Comparison of ENCODE assay signal across 13 cellular contexts in genomic region chr7:100397336-100398081, GRCh38. TPM values are rescaled to one million over a fixed set of nuclear protein-coding genes. Genes with fewer than 3 reads are reported as not detected.
DNase-seq lines count a peak whose midpoint lies in the region; ATAC-seq and TF ChIP-seq lines count a peak whose summit lies in the region.
"Had no signal": no experiment of that assay in that cellular context is flagged by ENCODE, and none has a peak within 500 bp of the region (broad histone marks: within the 10 kb centered on the region; RNA-seq: fewer than 3 reads in every experiment).

No MANE protein-coding gene starts in this region.

- RAD21 ChIA-PET in HCT116 (lab: Charles Lee; ENCODE audit: low non-redundant PET in 1 of 2, low total read pairs in 2 of 2, uncharacterized antibody in 2 of 2, unreplicated experiment in 2 of 2) = no interaction called here

- peak overlapping the region; percentile 14 for H2BK12ac ChIP-seq in neuronal stem cell (ENCODE audit: low read length)

- no peaks in the 10 kb centered on the region for H3K79me2 ChIP-seq in HCT116 (ENCODE audit: insufficient read depth, low read length)

- H4K20me1 ChIP-seq in HCT116 (ENCODE audit: insufficient read depth) = no peaks in the 10 kb centered on the region

- H3K23ac ChIP-seq in neuronal stem cell (ENCODE audit: low read depth, low read length, poor library complexity) = no peak overlapping the region

- no peak overlapping the region for H3K4me3 ChIP-seq in HCT116 (replicated peaks in 1 of 2; ENCODE audit: low read depth in 1 of 2, low read length in 2 of 2)
- no peak overlapping the region for H3K4me3 ChIP-seq in neuronal stem cell (ENCODE audit: low read length in 2 of 2)
- H3K4me3 ChIP-seq: esophagus muscularis mucosa, tibial nerve had no signal

- POLR2A ChIA-PET in activated CD4-positive, alpha-beta T cell treated with anti-CD3 and anti-CD28 coated beads, Interleukin-2, amount 10 ng/mL, durations not matched to agents 7 days and 5 days (lab: Charles Lee) = interaction anchor here (1.2 kb wide), 1 partner anchor 31 kb away, joined by 5 read pairs; the partner anchor contains the start of gene ZCWPW1
- POLR2A ChIA-PET in HCT116 (lab: Charles Lee) = no interaction called here

- H3K27ac ChIP-seq in HCT116 (ENCODE audit: low read depth, low read length) (no peak overlapping the region), neuronal stem cell (replicated peaks; ENCODE audit: low read length) (no peak overlapping the region)
- H3K27ac ChIP-seq: esophagus muscularis mucosa, tibial nerve had no signal

- H3K36me3 ChIP-seq in HCT116 (ENCODE audit: control insufficient read depth in 1 of 2, insufficient read depth in 2 of 2, low read length in 2 of 2) = no peaks in the 10 kb centered on the region
- no peaks in the 10 kb centered on the region for H3K36me3 ChIP-seq in neuronal stem cell (replicated peaks in 1 of 2; ENCODE audit: control insufficient read depth in 2 of 2, insufficient read depth in 2 of 2, low read length in 2 of 2)

- H3K27me3 ChIP-seq in HCT116 (ENCODE audit: insufficient read depth, low read length) (no peaks in the 10 kb centered on the region), neuronal stem cell (ENCODE audit: control insufficient read depth in 3 of 3, insufficient read depth in 3 of 3, low read depth in 1 of 3, low read length in 3 of 3) (peaks cover 0 to 2% (median 0%) of the 10 kb centered on the region in 3 experiments)
- H3K27me3 ChIP-seq: tibial nerve had no signal

- no peak overlapping the region for H3K14ac ChIP-seq in neuronal stem cell (ENCODE audit: low read length)

- ATAC-seq in HCT116 (0 out of 2 replicates have a peak, but pooled peaks have one; percentile 39), HG03521 (IDR thresholded peaks at IDR 0.05; ENCODE audit: unreplicated experiment) (no peak), HG02798 (IDR thresholded peaks at IDR 0.05; ENCODE audit: poor library complexity, unreplicated experiment) (no peak)

- H3K4me2 ChIP-seq in HCT116 (ENCODE audit: low read length) (no peak overlapping the region), neuronal stem cell (ENCODE audit: insufficient read depth, low read length, poor library complexity, severe bottlenecking) (no peak overlapping the region)

- no peak overlapping the region for H3K4me3 Mint-ChIP-seq in activated CD4-positive, alpha-beta T cell treated with anti-CD3 and anti-CD28 coated beads, Interleukin-2, amount 10 ng/mL, durations not matched to agents 7 days and 5 days
- peak overlapping the region; percentile 11 for H3K4me3 Mint-ChIP-seq in activated naive CD8-positive, alpha-beta T cell treated with anti-CD3 and anti-CD28 coated beads for 36 hours

- intact Hi-C loops in HCT116 (cut with micrococcal nuclease) = no loop called here

- no peaks in the 10 kb centered on the region for H3K79me1 ChIP-seq in neuronal stem cell (ENCODE audit: low read depth, low read length)

- no CpG with 5 or more reads among the region's 13 CpGs for WGBS in neuronal stem cell (ENCODE audit: extremely low coverage in 2 of 2, insufficient read length in 2 of 2, insufficient replicate concordance in 1 of 2), 2 donors

- H3K18ac ChIP-seq in neuronal stem cell (ENCODE audit: low read length) = peak overlapping the region; percentile 59

- no peak overlapping the region for H2BK120ac ChIP-seq in neuronal stem cell (ENCODE audit: low read depth, low read length)

- H4K91ac ChIP-seq in neuronal stem cell (ENCODE audit: low read depth, low read length, poor library complexity) = no peak overlapping the region

- TF ChIP-seq CTCF in HCT116 (IDR thresholded peaks at IDR 0.05 in 2 of 3, conservative IDR thresholded peaks at IDR 0.05 in 1 of 3; ENCODE audit: borderline replicate concordance in 1 of 3, insufficient read depth in 1 of 3, low read depth in 2 of 3, low read length in 2 of 3) = peak in 1 of 3 experiments; percentile 17; a peak in 1 of 6 replicates

- peak overlapping the region; percentile 92 for H3K27ac Mint-ChIP-seq in activated CD4-positive, alpha-beta T cell treated with anti-CD3 and anti-CD28 coated beads, Interleukin-2, amount 10 ng/mL, durations not matched to agents 7 days and 5 days
- peak overlapping the region; percentile 73 for H3K27ac Mint-ChIP-seq in activated naive CD8-positive, alpha-beta T cell treated with anti-CD3 and anti-CD28 coated beads for 36 hours

- no peaks in the 10 kb centered on the region for H3K9me3 ChIP-seq in HCT116 (ENCODE audit: control insufficient read depth in 1 of 2, insufficient read depth in 1 of 2, low read depth in 1 of 2, low read length in 2 of 2)
- H3K9me3 ChIP-seq in neuronal stem cell (replicated peaks in 1 of 2; ENCODE audit: control insufficient read depth in 2 of 2, insufficient read depth in 1 of 2, low read depth in 1 of 2, low read length in 2 of 2) = no peaks in the 10 kb centered on the region
- H3K9me3 ChIP-seq: esophagus muscularis mucosa, tibial nerve had no signal

- H3K36me3 Mint-ChIP-seq in activated CD4-positive, alpha-beta T cell treated with anti-CD3 and anti-CD28 coated beads, Interleukin-2, amount 10 ng/mL, durations not matched to agents 7 days and 5 days (ENCODE audit: low read depth) = no peaks in the 10 kb centered on the region
- H3K36me3 Mint-ChIP-seq in activated naive CD8-positive, alpha-beta T cell treated with anti-CD3 and anti-CD28 coated beads for 36 hours = no peaks in the 10 kb centered on the region

- TF ChIP-seq RAD21 in HCT116 (IDR thresholded peaks at IDR 0.05; ENCODE audit: low read depth) = no peak

- CTCF ChIA-PET in activated CD4-positive, alpha-beta T cell treated with anti-CD3 and anti-CD28 coated beads, Interleukin-2, amount 10 ng/mL, durations not matched to agents 7 days and 5 days (lab: Charles Lee) = interaction anchor here (0.6 kb wide), 1 partner anchor 62 kb away, joined by 3 read pairs; no protein-coding TSS in a partner anchor
- CTCF ChIA-PET in HCT116 (lab: Charles Lee) = interaction anchor here (1.6 kb wide), 1 partner anchor 10 kb away, joined by 3 read pairs; no protein-coding TSS in a partner anchor

- H3K9ac ChIP-seq in HCT116 (ENCODE audit: low read length) = no peak overlapping the region
- H3K9ac ChIP-seq in neuronal stem cell (ENCODE audit: low read depth, low read length, poor library complexity) = no peak overlapping the region

- no peak overlapping the region for H4K8ac ChIP-seq in neuronal stem cell (ENCODE audit: low read depth, low read length)

- no peaks in the 10 kb centered on the region for H3K9me3 Mint-ChIP-seq in activated CD4-positive, alpha-beta T cell treated with anti-CD3 and anti-CD28 coated beads, Interleukin-2, amount 10 ng/mL, durations not matched to agents 7 days and 5 days
- H3K9me3 Mint-ChIP-seq in activated naive CD8-positive, alpha-beta T cell treated with anti-CD3 and anti-CD28 coated beads for 36 hours = no peaks in the 10 kb centered on the region

- H2AK5ac ChIP-seq in neuronal stem cell (ENCODE audit: low read depth, low read length) = no peak overlapping the region

- no TSS peak for BruUV-seq in HCT116 (replicated peaks; lab: Mats Ljungman, UMichigan)

- DNase-seq in activated CD4-positive, alpha-beta T cell treated with anti-CD3 and anti-CD28 coated beads, Interleukin-2, amount 10 ng/mL, durations not matched to agents 7 days and 5 days = no peak
- no peak for DNase-seq in activated CD4-positive, alpha-beta T cell treated with anti-CD3 and anti-CD28 coated beads for 1 hour
- no peak for DNase-seq in HCT116 (ENCODE audit: low read depth, low spot score)
- DNase-seq in activated naive CD8-positive, alpha-beta T cell treated with anti-CD3 and anti-CD28 coated beads for 36 hours = no peak
- no peak for DNase-seq in neuronal stem cell (ENCODE audit: low spot score)
- no peak for DNase-seq in cerebellar nuclear complex (lab: John Stamatoyannopoulos, UW)
- DNase-seq: left ventricle myocardium superior, NCI-H1694 treated with DMSO at 0.1 percent for 48 hours, NCI-H69 had no signal

- no peak overlapping the region for H3K4ac ChIP-seq in neuronal stem cell (ENCODE audit: low read length)

- peaks cover 23% of the 10 kb centered on the region for H3K27me3 Mint-ChIP-seq in activated CD4-positive, alpha-beta T cell treated with anti-CD3 and anti-CD28 coated beads, Interleukin-2, amount 10 ng/mL, durations not matched to agents 7 days and 5 days
- peaks cover 9% of the 10 kb centered on the region for H3K27me3 Mint-ChIP-seq in activated naive CD8-positive, alpha-beta T cell treated with anti-CD3 and anti-CD28 coated beads for 36 hours

- no peak overlapping the region for H2BK5ac ChIP-seq in neuronal stem cell (ENCODE audit: low read length)

- H2BK15ac ChIP-seq in neuronal stem cell (ENCODE audit: low read length) = peak overlapping the region; percentile 46

- no peaks in the 10 kb centered on the region for H3K9me2 ChIP-seq in HCT116 (ENCODE audit: insufficient read depth)

- no peak for TF ChIP-seq POLR2A in HCT116 (IDR thresholded peaks at IDR 0.05; ENCODE audit: borderline replicate concordance, extremely low read depth, insufficient read depth, insufficient read length)

- H3K4me1 ChIP-seq in HCT116 (ENCODE audit: control insufficient read depth in 1 of 2, insufficient read depth in 2 of 2, low read length in 2 of 2) = no peaks in the 10 kb centered on the region
- H3K4me1 ChIP-seq in neuronal stem cell (ENCODE audit: control insufficient read depth in 2 of 2, insufficient read depth in 1 of 2, low read depth in 1 of 2, low read length in 2 of 2) = peaks cover 0 to 8% of the 10 kb centered on the region in 2 donors

- H2AFZ ChIP-seq in HCT116 (ENCODE audit: low read depth, low read length, poor library complexity, severe bottlenecking) (no peak overlapping the region), neuronal stem cell (ENCODE audit: low read length) (peak overlapping the region; percentile 87)

- H3K4me1 Mint-ChIP-seq in activated CD4-positive, alpha-beta T cell treated with anti-CD3 and anti-CD28 coated beads, Interleukin-2, amount 10 ng/mL, durations not matched to agents 7 days and 5 days = peaks cover 27% of the 10 kb centered on the region
- H3K4me1 Mint-ChIP-seq in activated naive CD8-positive, alpha-beta T cell treated with anti-CD3 and anti-CD28 coated beads for 36 hours = peaks cover 24% of the 10 kb centered on the region

RNA-seq across cellular contexts. Expression of gene PILRA, which starts 24.2 kb away (rescaled TPM):
- total RNA-seq in activated CD4-positive, alpha-beta T cell treated with anti-CD3 and anti-CD28 coated beads, Interleukin-2, amount 10 ng/mL, durations not matched to agents 7 days and 5 days = 1 to 10 TPM; 1.8 to 2.7 TPM
- 1.8 TPM for total RNA-seq in HCT116 (2021; ENCODE audit: unreplicated experiment)
- 0.17 and 0.94 TPM in 2 replicates for polyA plus RNA-seq in HCT116 (2012)
- total RNA-seq in activated naive CD8-positive, alpha-beta T cell treated with anti-CD3 and anti-CD28 coated beads for 36 hours = under 1 TPM; 0.68 TPM
- 4.9 TPM for polyA plus RNA-seq in neuronal stem cell (2013, experiment 1 of 2)
- polyA plus RNA-seq in neuronal stem cell (2013, experiment 2 of 2) = 5.1 TPM

RNA-seq across cellular contexts. Expression of gene ZCWPW1, which starts 31.0 kb away (rescaled TPM):
- total RNA-seq in activated CD4-positive, alpha-beta T cell treated with anti-CD3 and anti-CD28 coated beads, Interleukin-2, amount 10 ng/mL, durations not matched to agents 7 days and 5 days = 1 to 10 TPM; 2.4 to 2.7 TPM
- total RNA-seq in HCT116 (2021; ENCODE audit: unreplicated experiment) = 1.5 TPM
- 1.5 and 1.8 TPM in 2 replicates for polyA plus RNA-seq in HCT116 (2012)
- 1 to 10 TPM; 2.9 to 3.0 TPM for total RNA-seq in activated naive CD8-positive, alpha-beta T cell treated with anti-CD3 and anti-CD28 coated beads for 36 hours
- 2.3 TPM for polyA plus RNA-seq in neuronal stem cell (2013, experiment 1 of 2)
- 2.5 TPM for polyA plus RNA-seq in neuronal stem cell (2013, experiment 2 of 2)

RNA-seq across cellular contexts. Expression of gene MEPCE, which starts 32.1 kb away (rescaled TPM):
- total RNA-seq in activated CD4-positive, alpha-beta T cell treated with anti-CD3 and anti-CD28 coated beads, Interleukin-2, amount 10 ng/mL, durations not matched to agents 7 days and 5 days = 10 to 100 TPM; 49.1 to 50.5 TPM
- total RNA-seq in HCT116 (2021; ENCODE audit: unreplicated experiment) = 44.4 TPM
- 47.4 and 51.6 TPM in 2 replicates for polyA plus RNA-seq in HCT116 (2012)
- 10 to 100 TPM; 60.1 to 65.4 TPM for total RNA-seq in activated naive CD8-positive, alpha-beta T cell treated with anti-CD3 and anti-CD28 coated beads for 36 hours
- 17.9 TPM for polyA plus RNA-seq in neuronal stem cell (2013, experiment 1 of 2)
- 17.2 TPM for polyA plus RNA-seq in neuronal stem cell (2013, experiment 2 of 2)

RNA-seq across cellular contexts. Expression of gene PPP1R35, which starts 38.8 kb away (rescaled TPM):
- total RNA-seq in activated CD4-positive, alpha-beta T cell treated with anti-CD3 and anti-CD28 coated beads, Interleukin-2, amount 10 ng/mL, durations not matched to agents 7 days and 5 days = 10 to 100 TPM; 67.9 to 77.9 TPM
- total RNA-seq in HCT116 (2021; ENCODE audit: unreplicated experiment) = 68.7 TPM
- 59.9 and 65.2 TPM in 2 replicates for polyA plus RNA-seq in HCT116 (2012)
- total RNA-seq in activated naive CD8-positive, alpha-beta T cell treated with anti-CD3 and anti-CD28 coated beads for 36 hours = 10 to 100 TPM; 45.7 to 46.4 TPM
- 72.3 TPM for polyA plus RNA-seq in neuronal stem cell (2013, experiment 1 of 2)
- 69.0 TPM for polyA plus RNA-seq in neuronal stem cell (2013, experiment 2 of 2)

RNA-seq across cellular contexts. Expression of gene PILRB, which starts 39.6 kb away (rescaled TPM):
- 10 to 100 TPM; 50.6 to 56.2 TPM for total RNA-seq in activated CD4-positive, alpha-beta T cell treated with anti-CD3 and anti-CD28 coated beads, Interleukin-2, amount 10 ng/mL, durations not matched to agents 7 days and 5 days
- 60.2 TPM for total RNA-seq in HCT116 (2021; ENCODE audit: unreplicated experiment)
- polyA plus RNA-seq in HCT116 (2012) = 44.0 and 46.4 TPM in 2 replicates
- 10 to 100 TPM; 24.5 to 28.3 TPM for total RNA-seq in activated naive CD8-positive, alpha-beta T cell treated with anti-CD3 and anti-CD28 coated beads for 36 hours
- 19.3 TPM for polyA plus RNA-seq in neuronal stem cell (2013, experiment 1 of 2)
- 18.7 TPM for polyA plus RNA-seq in neuronal stem cell (2013, experiment 2 of 2)
